19 cellular contexts compared by ENCODE assay signal in genomic region chr2:124426630-124427029, GRCh38.
A peak's percentile ranks its signal among the peaks of the same experiment; 100 is the strongest.
DNase-seq lines count a peak whose midpoint lies in the region; ATAC-seq and TF ChIP-seq lines count a peak whose summit lies in the region.
"Had no signal": no experiment of that assay in that cellular context is flagged by ENCODE, and none has a peak within 500 bp of the region (broad histone marks: within the 10 kb centered on the region; RNA-seq: fewer than 3 reads in every experiment).

No MANE protein-coding gene starts in this region.

- TF ChIP-seq POLR2A in GM18505 (IDR thresholded peaks at IDR 0.05; ENCODE audit: borderline replicate concordance, extremely low read depth, insufficient read depth, insufficient read length): no peak

- ATAC-seq in left colon: no peak
- ATAC-seq in GM18505 (IDR thresholded peaks at IDR 0.05; ENCODE audit: unreplicated experiment): no peak
- ATAC-seq: PC-3 had no signal

- intact Hi-C loops in left colon (cut with DNase I, micrococcal nuclease): no loop called here

- DNase-seq in ELF-1 (ENCODE audit: low read depth, low spot score) (peak; percentile 5), NCI-H446 (lab: John Stamatoyannopoulos, UW) (peak; percentile 2 to 62), globus pallidus (ENCODE audit: low spot score) (peak; percentile 47), midbrain (lab: John Stamatoyannopoulos, UW) (peak; percentile 21), left colon (no peak), glomerular visceral epithelial cell (ENCODE audit: extremely low spot score) (no peak)
- DNase-seq: CD8-positive, alpha-beta memory T cell; DMS53; EL; H9; IMR-90; NCI-H1417 treated with DMSO at 0.1 percent for 48 hours; NCI-H2029 treated with DMSO at 0.1 percent for 48 hours; NCI-H524 treated with DMSO at 0.1 percent for 48 hours; PC-3; RPMI8226; SHP77 treated with DMSO at 0.1 percent for 48 hours; SK-N-SH had no signal

Comparison
In these comparisons a context has a peak if more than half of its experiments do, and no peak if none do; other contexts are left out.
1. DNase-seq: peak in ELF-1 (single experiment), NCI-H446 (2 of 2), globus pallidus (single experiment) and midbrain (single experiment); none in left colon (0 of 2) and glomerular visceral epithelial cell (single experiment).